Comparison of ENCODE assay signal across 22 cellular contexts in the genomic region with DNA sequence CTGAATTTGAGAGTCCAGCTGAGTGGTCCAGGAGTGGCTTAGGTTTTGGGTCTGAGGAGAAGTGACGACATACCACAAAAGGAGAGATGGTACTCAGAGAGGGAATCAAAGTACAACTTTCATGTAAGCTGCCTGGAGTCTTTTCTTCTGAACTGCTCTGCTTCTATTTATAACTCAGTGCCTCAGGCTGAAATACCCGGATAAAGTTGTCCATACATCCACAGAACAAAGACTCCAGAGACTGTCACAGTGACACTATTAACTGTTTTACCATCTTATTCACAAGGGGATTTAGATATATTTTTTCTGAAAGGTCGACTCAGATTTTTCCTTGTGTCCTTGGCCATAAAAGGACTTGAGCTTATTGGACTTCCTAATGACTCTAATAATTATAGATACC.
DNase-seq lines count a peak whose midpoint lies in the region; TF ChIP-seq lines count a peak whose summit lies in the region.
"Had no signal": no experiment of that assay in that cellular context is flagged by ENCODE, and none has a peak within 500 bp of the region (broad histone marks: within the 10 kb centered on the region; RNA-seq: fewer than 3 reads in every experiment).

No MANE protein-coding gene starts in this region.

- no peaks in the 10 kb centered on the region for H3K36me3 ChIP-seq in mesodermal cell (ENCODE audit: control insufficient read depth, insufficient read depth, low read length)
- H3K36me3 ChIP-seq: BLaER1 had no signal

- no peak overlapping the region for H3K4me3 ChIP-seq in mesodermal cell (ENCODE audit: extremely low read depth, insufficient read depth, low read length, poor library complexity, severe bottlenecking)
- H3K4me3 ChIP-seq: BLaER1 had no signal

- H3K9me3 ChIP-seq in mesodermal cell (ENCODE audit: control insufficient read depth, low read length): no peaks in the 10 kb centered on the region
- H3K9me3 ChIP-seq: BLaER1 had no signal

- peak; percentile 11 for DNase-seq in NCI-H345 (lab: John Stamatoyannopoulos, UW)
- no peak for DNase-seq in NCI-H345 treated with DMSO at 0.1 percent for 48 hours (lab: John Stamatoyannopoulos, UW; ENCODE audit: unreplicated experiment)
- DNase-seq in NCI-H146 (lab: John Stamatoyannopoulos, UW): peak; percentile 84
- DNase-seq in RPMI7951 (ENCODE audit: low read depth): peak; percentile 14
- DNase-seq in NCI-H1092 treated with DMSO at 0.1 percent for 48 hours (lab: John Stamatoyannopoulos, UW): no peak
- no peak for DNase-seq in GM10266 (ENCODE audit: extremely low spot score)
- DNase-seq in dermis blood vessel endothelial cell: no peak
- DNase-seq: Calu3; CD4-positive, alpha-beta memory T cell; HCEC 1CT; IMR-90; NCI-H1694 treated with DMSO at 0.1 percent for 48 hours; NCI-H2107; NCI-H446 treated with DMSO at 0.1 percent for 48 hours; NCI-H774; PC-3; SW 1271; T-helper 2 cell had no signal

- peak overlapping the region; percentile 52 for H3K27ac ChIP-seq in mesodermal cell (ENCODE audit: low read depth, low read length, severe bottlenecking)
- H3K27ac ChIP-seq: BLaER1, HL-60, RWPE1 had no signal

- TF ChIP-seq CTCF in GM10266 (IDR thresholded peaks at IDR 0.05; ENCODE audit: control insufficient read depth, insufficient read depth, low read depth, missing control alignments): no peak

- no peaks in the 10 kb centered on the region for H3K4me1 ChIP-seq in mesodermal cell (ENCODE audit: control insufficient read depth, insufficient read depth, low read length, poor library complexity, severe bottlenecking)
- H3K4me1 ChIP-seq: BLaER1 had no signal

- 56 to 88% methylated on average over 2 of the region's 3 CpGs for WGBS in mesodermal cell (ENCODE audit: insufficient coverage in 2 of 2), 2 experiments

Comparison
In these comparisons a context has a peak if more than half of its experiments do, and no peak if none do; other contexts are left out.
1. DNase-seq: peak in NCI-H345 (single experiment), NCI-H146 (single experiment) and RPMI7951 (single experiment); none in NCI-H345 treated with DMSO at 0.1 percent for 48 hours (single experiment), NCI-H1092 treated with DMSO at 0.1 percent for 48 hours (single experiment), GM10266 (single experiment) and dermis blood vessel endothelial cell (single experiment).